Comparison of ENCODE assay signal across 2 cellular contexts in genomic region chr22:26023104-26023775, GRCh38.
TF ChIP-seq lines count a peak whose summit lies in the region.

No MANE protein-coding gene starts in this region.

TF ChIP-seq in HEK293, 187 proteins besides CTCF, POLR2A, EP300 and RAD21 (continued from another document):
- TF ChIP-seq ZNF513 (tag by site-specific recombination; IDR thresholded peaks at IDR 0.05) (peak; percentile 77), ZNF174 (tag by site-specific recombination; IDR thresholded peaks at IDR 0.05) (no peak), MYNN (tag by site-specific recombination; IDR thresholded peaks at IDR 0.05; ENCODE audit: borderline replicate concordance) (no peak), ZSCAN18 (tag by site-specific recombination; IDR thresholded peaks at IDR 0.05) (no peak), ZBTB48 (tag by site-specific recombination; IDR thresholded peaks at IDR 0.05) (no peak), HOXA7 (CRISPR knock-in tag; IDR thresholded peaks at IDR 0.05; ENCODE audit: borderline replicate concordance) (no peak), ZNF664 (tag by site-specific recombination; IDR thresholded peaks at IDR 0.05) (peak; percentile 83)

TF ChIP-seq in H1, 55 proteins besides CTCF, POLR2A, EP300 and RAD21 (continued from another document):
- TF ChIP-seq E2F6 (IDR thresholded peaks at IDR 0.05), result no peak
